ENCODE assay signal across 1 cellular context in the genomic region with DNA sequence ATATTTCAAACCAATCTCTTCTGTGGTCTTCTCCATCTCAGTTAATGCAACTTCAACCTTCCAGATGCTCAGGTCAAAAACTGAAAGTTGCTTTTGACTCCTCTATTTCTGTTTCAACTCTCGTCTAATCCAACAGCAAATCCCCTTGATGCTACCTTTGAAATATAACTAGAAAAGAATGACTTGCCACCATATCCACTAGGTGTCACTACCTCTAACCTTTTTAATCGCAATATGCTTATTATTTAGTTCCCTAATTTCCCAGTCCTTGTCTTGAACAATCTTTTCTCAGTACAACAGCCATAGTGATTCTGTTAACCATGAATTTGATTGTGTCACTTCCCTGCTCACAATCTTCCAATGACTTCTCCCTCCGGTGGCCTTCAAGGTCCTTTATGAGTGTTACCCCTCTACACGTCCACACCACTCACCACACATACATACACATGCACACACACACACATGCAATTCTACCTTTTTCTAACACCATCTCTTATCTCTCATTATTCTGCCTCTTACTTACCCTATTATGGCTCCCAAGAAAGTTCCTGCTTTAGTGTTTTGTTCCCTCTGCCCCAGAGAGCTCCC.
TF ChIP-seq lines count a peak whose summit lies in the region.

No MANE protein-coding gene starts in this region.

TF ChIP-seq in GM23338, 12 proteins besides CTCF, POLR2A, EP300 and RAD21:
- TF ChIP-seq, protein P1, sequence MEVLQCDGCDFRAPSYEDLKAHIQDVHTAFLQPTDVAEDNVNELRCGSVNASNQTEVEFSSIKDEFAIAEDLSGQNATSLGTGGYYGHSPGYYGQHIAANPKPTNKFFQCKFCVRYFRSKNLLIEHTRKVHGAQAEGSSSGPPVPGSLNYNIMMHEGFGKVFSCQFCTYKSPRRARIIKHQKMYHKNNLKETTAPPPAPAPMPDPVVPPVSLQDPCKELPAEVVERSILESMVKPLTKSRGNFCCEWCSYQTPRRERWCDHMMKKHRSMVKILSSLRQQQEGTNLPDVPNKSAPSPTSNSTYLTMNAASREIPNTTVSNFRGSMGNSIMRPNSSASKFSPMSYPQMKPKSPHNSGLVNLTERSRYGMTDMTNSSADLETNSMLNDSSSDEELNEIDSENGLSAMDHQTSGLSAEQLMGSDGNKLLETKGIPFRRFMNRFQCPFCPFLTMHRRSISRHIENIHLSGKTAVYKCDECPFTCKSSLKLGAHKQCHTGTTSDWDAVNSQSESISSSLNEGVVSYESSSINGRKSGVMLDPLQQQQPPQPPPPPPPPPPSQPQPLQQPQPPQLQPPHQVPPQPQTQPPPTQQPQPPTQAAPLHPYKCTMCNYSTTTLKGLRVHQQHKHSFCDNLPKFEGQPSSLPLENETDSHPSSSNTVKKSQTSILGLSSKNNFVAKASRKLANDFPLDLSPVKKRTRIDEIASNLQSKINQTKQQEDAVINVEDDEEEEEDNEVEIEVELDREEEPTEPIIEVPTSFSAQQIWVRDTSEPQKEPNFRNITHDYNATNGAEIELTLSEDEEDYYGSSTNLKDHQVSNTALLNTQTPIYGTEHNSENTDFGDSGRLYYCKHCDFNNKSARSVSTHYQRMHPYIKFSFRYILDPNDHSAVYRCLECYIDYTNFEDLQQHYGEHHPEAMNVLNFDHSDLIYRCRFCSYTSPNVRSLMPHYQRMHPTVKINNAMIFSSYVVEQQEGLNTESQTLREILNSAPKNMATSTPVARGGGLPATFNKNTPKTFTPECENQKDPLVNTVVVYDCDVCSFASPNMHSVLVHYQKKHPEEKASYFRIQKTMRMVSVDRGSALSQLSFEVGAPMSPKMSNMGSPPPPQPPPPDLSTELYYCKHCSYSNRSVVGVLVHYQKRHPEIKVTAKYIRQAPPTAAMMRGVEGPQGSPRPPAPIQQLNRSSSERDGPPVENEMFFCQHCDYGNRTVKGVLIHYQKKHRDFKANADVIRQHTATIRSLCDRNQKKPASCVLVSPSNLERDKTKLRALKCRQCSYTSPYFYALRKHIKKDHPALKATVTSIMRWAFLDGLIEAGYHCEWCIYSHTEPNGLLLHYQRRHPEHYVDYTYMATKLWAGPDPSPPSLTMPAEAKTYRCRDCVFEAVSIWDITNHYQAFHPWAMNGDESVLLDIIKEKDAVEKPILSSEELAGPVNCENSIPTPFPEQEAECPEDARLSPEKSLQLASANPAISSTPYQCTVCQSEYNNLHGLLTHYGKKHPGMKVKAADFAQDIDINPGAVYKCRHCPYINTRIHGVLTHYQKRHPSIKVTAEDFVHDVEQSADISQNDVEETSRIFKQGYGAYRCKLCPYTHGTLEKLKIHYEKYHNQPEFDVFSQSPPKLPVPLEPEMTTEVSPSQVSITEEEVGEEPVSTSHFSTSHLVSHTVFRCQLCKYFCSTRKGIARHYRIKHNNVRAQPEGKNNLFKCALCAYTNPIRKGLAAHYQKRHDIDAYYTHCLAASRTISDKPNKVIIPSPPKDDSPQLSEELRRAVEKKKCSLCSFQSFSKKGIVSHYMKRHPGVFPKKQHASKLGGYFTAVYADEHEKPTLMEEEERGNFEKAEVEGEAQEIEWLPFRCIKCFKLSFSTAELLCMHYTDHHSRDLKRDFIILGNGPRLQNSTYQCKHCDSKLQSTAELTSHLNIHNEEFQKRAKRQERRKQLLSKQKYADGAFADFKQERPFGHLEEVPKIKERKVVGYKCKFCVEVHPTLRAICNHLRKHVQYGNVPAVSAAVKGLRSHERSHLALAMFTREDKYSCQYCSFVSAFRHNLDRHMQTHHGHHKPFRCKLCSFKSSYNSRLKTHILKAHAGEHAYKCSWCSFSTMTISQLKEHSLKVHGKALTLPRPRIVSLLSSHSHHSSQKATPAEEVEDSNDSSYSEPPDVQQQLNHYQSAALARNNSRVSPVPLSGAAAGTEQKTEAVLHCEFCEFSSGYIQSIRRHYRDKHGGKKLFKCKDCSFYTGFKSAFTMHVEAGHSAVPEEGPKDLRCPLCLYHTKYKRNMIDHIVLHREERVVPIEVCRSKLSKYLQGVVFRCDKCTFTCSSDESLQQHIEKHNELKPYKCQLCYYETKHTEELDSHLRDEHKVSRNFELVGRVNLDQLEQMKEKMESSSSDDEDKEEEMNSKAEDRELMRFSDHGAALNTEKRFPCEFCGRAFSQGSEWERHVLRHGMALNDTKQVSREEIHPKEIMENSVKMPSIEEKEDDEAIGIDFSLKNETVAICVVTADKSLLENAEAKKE (CRISPR knock-in tag; IDR thresholded peaks at IDR 0.05), result no peak
- TF ChIP-seq, protein P2, sequence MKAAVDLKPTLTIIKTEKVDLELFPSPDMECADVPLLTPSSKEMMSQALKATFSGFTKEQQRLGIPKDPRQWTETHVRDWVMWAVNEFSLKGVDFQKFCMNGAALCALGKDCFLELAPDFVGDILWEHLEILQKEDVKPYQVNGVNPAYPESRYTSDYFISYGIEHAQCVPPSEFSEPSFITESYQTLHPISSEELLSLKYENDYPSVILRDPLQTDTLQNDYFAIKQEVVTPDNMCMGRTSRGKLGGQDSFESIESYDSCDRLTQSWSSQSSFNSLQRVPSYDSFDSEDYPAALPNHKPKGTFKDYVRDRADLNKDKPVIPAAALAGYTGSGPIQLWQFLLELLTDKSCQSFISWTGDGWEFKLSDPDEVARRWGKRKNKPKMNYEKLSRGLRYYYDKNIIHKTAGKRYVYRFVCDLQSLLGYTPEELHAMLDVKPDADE (IDR thresholded peaks at IDR 0.05), result no peak
- TF ChIP-seq JUNB (IDR thresholded peaks at IDR 0.05; ENCODE audit: unreplicated experiment) (no peak), EZH2phosphoT487 (IDR thresholded peaks at IDR 0.05; ENCODE audit: unreplicated experiment) (no peak), POLR2AphosphoS5 (IDR thresholded peaks at IDR 0.05; ENCODE audit: low read depth) (no peak), NANOG (IDR thresholded peaks at IDR 0.05; ENCODE audit: borderline replicate concordance) (no peak), STAT1 (IDR thresholded peaks at IDR 0.05; ENCODE audit: unreplicated experiment) (no peak), ZNF331 (CRISPR knock-in tag; IDR thresholded peaks at IDR 0.05; ENCODE audit: low read depth) (no peak)
